ENCODE assay signal across 20 cellular contexts in the genomic region with DNA sequence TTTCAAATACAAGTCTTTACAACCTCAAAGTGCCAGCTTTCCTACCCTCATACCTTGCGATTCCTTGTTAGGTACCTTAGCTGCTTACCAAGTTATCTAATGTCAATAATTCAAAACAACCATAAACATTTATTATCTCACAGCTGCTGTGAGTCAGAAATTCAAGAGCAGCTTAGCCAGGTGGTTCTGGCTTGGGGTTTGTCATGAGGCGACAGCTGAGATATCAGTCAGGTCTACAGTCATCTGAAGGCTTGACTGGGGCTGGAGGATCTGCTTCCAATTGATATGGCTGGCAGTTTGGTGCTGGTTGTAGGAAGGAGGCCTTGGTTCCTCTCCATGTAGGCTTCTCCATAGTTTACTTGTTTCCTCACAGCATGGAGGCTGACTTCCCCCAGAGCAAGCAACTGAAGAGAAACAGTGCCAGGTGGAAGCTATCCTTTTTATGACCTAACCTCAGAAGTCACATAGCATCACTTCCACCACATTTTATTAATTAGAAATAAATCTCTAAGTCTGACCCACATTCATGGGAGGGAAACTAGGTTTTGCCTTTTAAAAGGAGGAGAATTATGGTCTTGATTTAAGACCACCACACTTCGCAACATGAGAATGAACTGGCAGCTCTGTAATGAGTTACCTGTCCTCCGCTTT.
A peak's percentile ranks its signal among the peaks of the same experiment; 100 is the strongest.
DNase-seq lines count a peak whose midpoint lies in the region; ATAC-seq and TF ChIP-seq lines count a peak whose summit lies in the region.
"Had no signal": no experiment of that assay in that cellular context is flagged by ENCODE, and none has a peak within 500 bp of the region (broad histone marks: within the 10 kb centered on the region; RNA-seq: fewer than 3 reads in every experiment).

No MANE protein-coding gene starts in this region.

- CTCF ChIA-PET in WTC11 (lab: Charles Lee) (interaction anchor here (0.5 kb wide), 1 partner anchor 95 kb away, joined by 3 read pairs; no protein-coding TSS in a partner anchor), GM10248 (lab: Yijun Ruan, JAX) (interaction anchor here (1.0 kb wide), 1 partner anchor 20 kb away, joined by 3 read pairs; no protein-coding TSS in a partner anchor)

- no peak overlapping the region for H3K4me3 Mint-ChIP-seq in WTC11
- H3K4me3 Mint-ChIP-seq in endothelial cell (ENCODE audit: unreplicated experiment) = no peak overlapping the region
- H3K4me3 Mint-ChIP-seq: IgD-negative memory B cell had no signal

- H3K27ac Mint-ChIP-seq in WTC11 (no peak overlapping the region), endothelial cell (ENCODE audit: unreplicated experiment) (no peak overlapping the region)
- H3K27ac Mint-ChIP-seq: IgD-negative memory B cell had no signal

- TF ChIP-seq CTCF in WTC11 (IDR thresholded peaks at IDR 0.05) = no peak
- TF ChIP-seq CTCF in mucosa of descending colon (IDR thresholded peaks at IDR 0.05) = no peak
- TF ChIP-seq CTCF in endothelial cell (IDR thresholded peaks at IDR 0.05; ENCODE audit: unreplicated experiment) = no peak
- no peak for TF ChIP-seq CTCF in GM10248 (IDR thresholded peaks at IDR 0.05; ENCODE audit: control extremely low read depth, extremely low read depth, low read depth, missing control alignments)

- peaks cover 10% of the 10 kb centered on the region for H3K36me3 Mint-ChIP-seq in WTC11
- no peaks in the 10 kb centered on the region for H3K36me3 Mint-ChIP-seq in endothelial cell (ENCODE audit: low read depth, unreplicated experiment)

- ATAC-seq in WTC11 (no peak), mucosa of descending colon (peak; percentile 94)
- ATAC-seq: GM12878 had no signal

- H3K9me3 ChIP-seq in mucosa of descending colon = peaks cover 14% of the 10 kb centered on the region

- no peaks in the 10 kb centered on the region for H3K4me1 Mint-ChIP-seq in WTC11
- H3K4me1 Mint-ChIP-seq in endothelial cell (ENCODE audit: unreplicated experiment) = peaks cover 3% of the 10 kb centered on the region

- H3K9me3 Mint-ChIP-seq in WTC11 = peaks cover 49% of the 10 kb centered on the region
- no peaks in the 10 kb centered on the region for H3K9me3 Mint-ChIP-seq in endothelial cell (ENCODE audit: unreplicated experiment)

- H3K4me3 ChIP-seq in mucosa of descending colon = no peak overlapping the region
- H3K4me3 ChIP-seq: GM12878 had no signal

- POLR2A ChIA-PET in WTC11 (lab: Charles Lee) = no interaction called here
- POLR2A ChIA-PET in GM10248 (lab: Yijun Ruan, JAX) = no interaction called here

- no peaks in the 10 kb centered on the region for H3K4me1 ChIP-seq in mucosa of descending colon (ENCODE audit: low read depth)

- intact Hi-C loops in mucosa of descending colon (cut with DNase I, micrococcal nuclease) = no loop called here

- DNase-seq in NCI-H82 (lab: John Stamatoyannopoulos, UW) = peak; percentile 19
- DNase-seq in NCI-H82 treated with DMSO at 0.1 percent for 48 hours (lab: John Stamatoyannopoulos, UW; ENCODE audit: unreplicated experiment) = no peak
- no peak for DNase-seq in WTC11 (ENCODE audit: low spot score)
- peak in 1 of 3 donors; percentile 45 for DNase-seq in mucosa of descending colon
- DNase-seq in endothelial cell (ENCODE audit: low spot score) = no peak
- no peak for DNase-seq in GM10248 (ENCODE audit: extremely low spot score)
- no peak for DNase-seq in AG08396 (ENCODE audit: low spot score)
- DNase-seq: 8988T, ACHN, GOT3, HCEC 1CT, MV-4-11, NCI-H1436 treated with DMSO at 0.1 percent for 48 hours, NCI-H226, NCI-H524, Right ventricle myocardium superior, RPMI8226, T-helper 1 cell had no signal

- no peaks in the 10 kb centered on the region for H3K36me3 ChIP-seq in mucosa of descending colon (ENCODE audit: low read depth)

- peaks cover 2% of the 10 kb centered on the region; the same call in 1 of the 2 replicates for H3K27me3 Mint-ChIP-seq in WTC11 (ENCODE audit: low read depth)
- no peaks in the 10 kb centered on the region for H3K27me3 Mint-ChIP-seq in endothelial cell (ENCODE audit: unreplicated experiment)
- H3K27me3 Mint-ChIP-seq: IgD-negative memory B cell had no signal

TF ChIP-seq in WTC11, 78 proteins besides CTCF, POLR2A, EP300 and RAD21:
- TF ChIP-seq SP1 (CRISPR knock-in tag; conservative IDR thresholded peaks at IDR 0.05) (no peak), USF2 (CRISPR knock-in tag; IDR thresholded peaks at IDR 0.05) (no peak), NR2C2 (CRISPR knock-in tag; IDR thresholded peaks at IDR 0.05) (no peak), MXD4 (CRISPR knock-in tag; IDR thresholded peaks at IDR 0.05; ENCODE audit: borderline replicate concordance) (no peak), NFATC4 (CRISPR knock-in tag; IDR thresholded peaks at IDR 0.05) (no peak)
- TF ChIP-seq, protein P1, sequence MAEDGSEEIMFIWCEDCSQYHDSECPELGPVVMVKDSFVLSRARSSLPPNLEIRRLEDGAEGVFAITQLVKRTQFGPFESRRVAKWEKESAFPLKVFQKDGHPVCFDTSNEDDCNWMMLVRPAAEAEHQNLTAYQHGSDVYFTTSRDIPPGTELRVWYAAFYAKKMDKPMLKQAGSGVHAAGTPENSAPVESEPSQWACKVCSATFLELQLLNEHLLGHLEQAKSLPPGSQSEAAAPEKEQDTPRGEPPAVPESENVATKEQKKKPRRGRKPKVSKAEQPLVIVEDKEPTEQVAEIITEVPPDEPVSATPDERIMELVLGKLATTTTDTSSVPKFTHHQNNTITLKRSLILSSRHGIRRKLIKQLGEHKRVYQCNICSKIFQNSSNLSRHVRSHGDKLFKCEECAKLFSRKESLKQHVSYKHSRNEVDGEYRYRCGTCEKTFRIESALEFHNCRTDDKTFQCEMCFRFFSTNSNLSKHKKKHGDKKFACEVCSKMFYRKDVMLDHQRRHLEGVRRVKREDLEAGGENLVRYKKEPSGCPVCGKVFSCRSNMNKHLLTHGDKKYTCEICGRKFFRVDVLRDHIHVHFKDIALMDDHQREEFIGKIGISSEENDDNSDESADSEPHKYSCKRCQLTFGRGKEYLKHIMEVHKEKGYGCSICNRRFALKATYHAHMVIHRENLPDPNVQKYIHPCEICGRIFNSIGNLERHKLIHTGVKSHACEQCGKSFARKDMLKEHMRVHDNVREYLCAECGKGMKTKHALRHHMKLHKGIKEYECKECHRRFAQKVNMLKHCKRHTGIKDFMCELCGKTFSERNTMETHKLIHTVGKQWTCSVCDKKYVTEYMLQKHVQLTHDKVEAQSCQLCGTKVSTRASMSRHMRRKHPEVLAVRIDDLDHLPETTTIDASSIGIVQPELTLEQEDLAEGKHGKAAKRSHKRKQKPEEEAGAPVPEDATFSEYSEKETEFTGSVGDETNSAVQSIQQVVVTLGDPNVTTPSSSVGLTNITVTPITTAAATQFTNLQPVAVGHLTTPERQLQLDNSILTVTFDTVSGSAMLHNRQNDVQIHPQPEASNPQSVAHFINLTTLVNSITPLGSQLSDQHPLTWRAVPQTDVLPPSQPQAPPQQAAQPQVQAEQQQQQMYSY (CRISPR knock-in tag; IDR thresholded peaks at IDR 0.05) = peak; percentile 44; the same call in 1 of the 2 replicates
